26 cellular contexts compared by ENCODE assay signal in genomic region chr19:40989453-40989852, GRCh38. TPM values are rescaled to one million over a fixed set of nuclear protein-coding genes. Genes with fewer than 3 reads are reported as not detected.
DNase-seq lines count a peak whose midpoint lies in the region; ATAC-seq, FAIRE-seq and TF ChIP-seq lines count a peak whose summit lies in the region.
"Had no signal": no experiment of that assay in that cellular context is flagged by ENCODE, and none has a peak within 500 bp of the region (broad histone marks: within the 10 kb centered on the region; RNA-seq: fewer than 3 reads in every experiment).

No MANE protein-coding gene starts in this region.

- intact Hi-C loops in HepG2 (cut with micrococcal nuclease; ENCODE audit: unreplicated experiment) = no loop called here
- intact Hi-C loops in tibial artery (cut with DNase I; ENCODE audit: low total_unique reads) = no loop called here
- intact Hi-C loops in gastrocnemius medialis (cut with DNase I; ENCODE audit: low total_unique reads) = no loop called here

- H3K4me1 ChIP-seq in liver (ENCODE audit: control insufficient read depth in 4 of 4, insufficient read depth in 4 of 4, low read length in 3 of 4) (peaks cover 2 to 29% (median 17%) of the 10 kb centered on the region in 4 donors), HepG2 (ENCODE audit: insufficient read depth, low read length) (no peaks in the 10 kb centered on the region), tibial artery (no peaks in the 10 kb centered on the region), gastrocnemius medialis (no peaks in the 10 kb centered on the region)
- H3K4me1 ChIP-seq: BE2C; BLaER1 treated with 17β-estradiol and CSF1 and Interleukin-3, amounts not matched to agents 10 nM and 100 nM; HAP-1 had no signal

- H3K9me3 ChIP-seq in liver (ENCODE audit: control insufficient read depth in 4 of 4, low read length in 3 of 4) (no peaks in the 10 kb centered on the region), HepG2 (ENCODE audit: low read length) (no peaks in the 10 kb centered on the region), tibial artery (no peaks in the 10 kb centered on the region), gastrocnemius medialis (no peaks in the 10 kb centered on the region)
- H3K9me3 ChIP-seq: A549, BE2C, HAP-1 had no signal

- ATAC-seq in HepG2 = no peak
- peak; percentile 59 for ATAC-seq in left lobe of liver
- ATAC-seq in GM18502 (IDR thresholded peaks at IDR 0.05; ENCODE audit: poor library complexity, unreplicated experiment) = no peak
- ATAC-seq in gastrocnemius medialis = no peak
- ATAC-seq: GM12878, GM23338 had no signal

- H3K79me2 ChIP-seq in HepG2 (ENCODE audit: insufficient read depth, low read length) = no peaks in the 10 kb centered on the region

- TF ChIP-seq EP300 in HepG2 (IDR thresholded peaks at IDR 0.05; ENCODE audit: low read depth in 2 of 2, low read length in 2 of 2) (no peak), HepG2 (CRISPR knock-in tag; IDR thresholded peaks at IDR 0.05; ENCODE audit: borderline replicate concordance) (no peak)

- H3K27me3 ChIP-seq in liver (ENCODE audit: control insufficient read depth in 4 of 4, insufficient read depth in 4 of 4, low read length in 3 of 4) (no peaks in the 10 kb centered on the region), HepG2 (ENCODE audit: control insufficient read depth in 1 of 2, insufficient read depth in 2 of 2, low read length in 2 of 2) (peaks cover 3 to 4% of the 10 kb centered on the region in 2 experiments; a peak in 2 of 5 replicates), tibial artery (no peaks in the 10 kb centered on the region), gastrocnemius medialis (no peaks in the 10 kb centered on the region)
- H3K27me3 ChIP-seq: BLaER1 treated with 17β-estradiol and CSF1 and Interleukin-3, amounts not matched to agents 10 nM and 100 nM had no signal

- TF ChIP-seq POLR2A in HepG2 (IDR thresholded peaks at IDR 0.05; ENCODE audit: insufficient read depth in 1 of 2, low read depth in 2 of 2, low read length in 2 of 2) = no peak
- no peak for TF ChIP-seq POLR2A in gastrocnemius medialis (IDR thresholded peaks at IDR 0.05)

- no peak overlapping the region for H2AFZ ChIP-seq in HepG2 (ENCODE audit: low read length)
- H2AFZ ChIP-seq: GM23338 had no signal

- H3K36me3 ChIP-seq in liver (ENCODE audit: control insufficient read depth in 4 of 4, insufficient read depth in 3 of 4, low read depth in 1 of 4, low read length in 3 of 4) (peaks cover 0 to 2% (median 0%) of the 10 kb centered on the region in 4 donors), HepG2 (replicated peaks in 1 of 2; ENCODE audit: control insufficient read depth in 1 of 2, insufficient read depth in 2 of 2, low read length in 2 of 2) (no peaks in the 10 kb centered on the region), tibial artery (no peaks in the 10 kb centered on the region), gastrocnemius medialis (no peaks in the 10 kb centered on the region)
- H3K36me3 ChIP-seq: BE2C; BLaER1 treated with 17β-estradiol and CSF1 and Interleukin-3, amounts not matched to agents 10 nM and 100 nM; HAP-1 had no signal

- CTCF ChIA-PET in HepG2 (lab: Yijun Ruan, JAX; ENCODE audit: low intra/inter-chr PET ratio, low total read pairs) = no interaction called here

- TF ChIP-seq RAD21 in liver (IDR thresholded peaks at IDR 0.05) (peak; percentile 41 to 67), HepG2 (CRISPR knock-in tag; IDR thresholded peaks at IDR 0.05) (no peak)

- FAIRE-seq in HepG2 (lab: Jason Lieb, UNC) = no peak
- FAIRE-seq: D721Med, GM12878, GM18507, H54 had no signal

- 36% methylated on average over 7 of the region's 7 CpGs for WGBS in liver
- 0% methylated on average over 6 of the region's 7 CpGs for WGBS in HepG2 (ENCODE audit: low lambda C conversion rate)

- BruUV-seq in HepG2 (replicated peaks; lab: Mats Ljungman, UMichigan) = no TSS peak

- TF ChIP-seq CTCF in liver (IDR thresholded peaks at IDR 0.05; ENCODE audit: low read depth, low read length, missing input control) (no peak), HepG2 (CRISPR knock-in tag; IDR thresholded peaks at IDR 0.05) (no peak), tibial artery (IDR thresholded peaks at IDR 0.05) (no peak), gastrocnemius medialis (IDR thresholded peaks at IDR 0.05 in 4 of 5, conservative IDR thresholded peaks at IDR 0.05 in 1 of 5) (no peak)

- H3K9ac ChIP-seq in liver (ENCODE audit: low read depth in 1 of 2, low read length in 2 of 2) (no peak overlapping the region), HepG2 (ENCODE audit: insufficient read depth, low read depth, low read length) (no peak overlapping the region)
- H3K9ac ChIP-seq: BLaER1 treated with 17β-estradiol and CSF1 and Interleukin-3, amounts not matched to agents 10 nM and 100 nM had no signal

- H3K27ac ChIP-seq in liver (ENCODE audit: low read depth in 1 of 2, low read length in 2 of 2) (peak overlapping the region; percentile 80 to 94), HepG2 (ENCODE audit: extremely low read length, insufficient read depth, low read length) (no peak overlapping the region), tibial artery (no peak overlapping the region), gastrocnemius medialis (no peak overlapping the region)
- H3K27ac ChIP-seq: A549; BLaER1 treated with 17β-estradiol and CSF1 and Interleukin-3, amounts not matched to agents 10 nM and 100 nM had no signal

- peak overlapping the region in 1 of 3 donors; percentile 5 for H3K4me3 ChIP-seq in liver (ENCODE audit: low read depth in 1 of 3, low read length in 3 of 3)
- H3K4me3 ChIP-seq in HepG2 (replicated peaks in 1 of 3; ENCODE audit: insufficient read depth in 1 of 3, low read depth in 2 of 3, low read length in 3 of 3) = no peak overlapping the region
- H3K4me3 ChIP-seq in tibial artery = no peak overlapping the region
- no peak overlapping the region for H3K4me3 ChIP-seq in gastrocnemius medialis
- H3K4me3 ChIP-seq: A549; BLaER1 treated with 17β-estradiol and CSF1 and Interleukin-3, amounts not matched to agents 10 nM and 100 nM; GM12878; GM23338; HAP-1 had no signal

- DNase-seq in HepG2 (ENCODE audit: low spot score) (no peak), brain pericyte (ENCODE audit: low read depth, low spot score) (peak; percentile 7), left lobe of liver (ENCODE audit: low spot score) (peak; percentile 88), tibial artery (no peak), gastrocnemius medialis (no peak)
- DNase-seq: 8988T; ACHN; AML-193; BE2C; CD4-positive, alpha-beta T cell; CD8-positive, alpha-beta memory T cell; DMS 273 treated with DMSO at 0.1 percent for 48 hours; DMS79; EL; GDM1 had no signal

- in situ Hi-C loops in HepG2 (cut with HindIII; ENCODE audit: extremely low pct_ligation_motif_present, low pct_unique_long_range_greater_than_20kb) (no loop called here), gastrocnemius medialis (cut with MboI; ENCODE audit: low sequenced_read_pairs in 4 of 4) (no loop called here)

- POLR2A ChIA-PET in HepG2 (lab: Yijun Ruan, JAX) = no interaction called here

- no peak overlapping the region for H3K4me2 ChIP-seq in HepG2 (ENCODE audit: low read depth, low read length)
- H3K4me2 ChIP-seq: A549; BLaER1 treated with 17β-estradiol and CSF1 and Interleukin-3, amounts not matched to agents 10 nM and 100 nM; GM23338 had no signal

- H4K20me1 ChIP-seq in HepG2 (ENCODE audit: insufficient read depth, low read length) = no peaks in the 10 kb centered on the region
- H4K20me1 ChIP-seq: BLaER1 treated with 17β-estradiol and CSF1 and Interleukin-3, amounts not matched to agents 10 nM and 100 nM had no signal

TF ChIP-seq in liver, 16 proteins besides CTCF, POLR2A, EP300 and RAD21 (continues in another document):
- TF ChIP-seq FOXA1 (IDR thresholded peaks at IDR 0.05) (peak; percentile 64), HNF4G (IDR thresholded peaks at IDR 0.05) (peak; percentile 92), ATF3 (IDR thresholded peaks at IDR 0.05) (peak; percentile 95), EGR1 (IDR thresholded peaks at IDR 0.05; ENCODE audit: low read depth in 2 of 2) (peak; percentile 57 to 92)

TF ChIP-seq in HepG2, 621 proteins besides CTCF, POLR2A, EP300 and RAD21 (continues in another document):
- TF ChIP-seq ZNF766 (CRISPR knock-in tag; IDR thresholded peaks at IDR 0.05; ENCODE audit: borderline replicate concordance) = no peak
- TF ChIP-seq HDAC2 (CRISPR knock-in tag; IDR thresholded peaks at IDR 0.05) = no peak
- TF ChIP-seq RFX3 (CRISPR knock-in tag; IDR thresholded peaks at IDR 0.05) = no peak
- TF ChIP-seq PRMT3 (CRISPR knock-in tag; IDR thresholded peaks at IDR 0.05; ENCODE audit: borderline replicate concordance, low read depth) = no peak

RNA-seq across cellular contexts. Expression of gene CYP2B6, which starts 1.6 kb away (rescaled TPM):
- total RNA-seq in liver (10 to 100 TPM in 1 of 2 donors, not detected in 1; 13.0 TPM), HepG2 (2016; rRNA removed; fragmentation: Illumina TruSeq; extraction: Trizol) (not detected in 2 replicates), left lobe of liver (801 TPM), gastrocnemius medialis (not detected)
- polyA plus RNA-seq in liver (100 to 1,000 TPM in 1 of 2 donors, 10 to 100 TPM in 1; 16.6 to 751 TPM), HepG2 (2011; rRNA removed) (0.09 TPM in 2 replicates)
- total RNA-seq in HepG2 (2016; cell fraction: cytosol; rRNA removed; fragmentation: Illumina TruSeq; extraction: Trizol; ENCODE audit: low read depth) = not detected in 2 replicates
- total RNA-seq in HepG2 (2016; cell fraction: insoluble cytoplasmic fraction; rRNA removed; fragmentation: Illumina TruSeq; extraction: Trizol) = not detected in 2 replicates
- total RNA-seq in HepG2 (2016; cell fraction: membrane; rRNA removed; fragmentation: Illumina TruSeq; extraction: Trizol) = not detected in 2 replicates
- not detected in 2 replicates for total RNA-seq in HepG2 (2016; cell fraction: nucleus; rRNA removed; fragmentation: Illumina TruSeq; extraction: Trizol)
- 0.07 and 0.08 TPM in 2 replicates for polyA plus RNA-seq in HepG2 (2011; cell fraction: cytosol; rRNA removed)
- 0.10 and 0.12 TPM in 2 replicates for polyA plus RNA-seq in HepG2 (2011; cell fraction: nucleus; rRNA removed)
- not detected in 2 replicates for polyA plus RNA-seq in HepG2 (2012)
- not detected in 2 replicates for polyA plus RNA-seq in HepG2 (2016; cell fraction: cytosol; fragmentation: Illumina TruSeq; extraction: Trizol; ENCODE audit: low read depth)
- polyA plus RNA-seq in HepG2 (2016; cell fraction: insoluble cytoplasmic fraction; fragmentation: Illumina TruSeq; extraction: Trizol; ENCODE audit: low read depth) = not detected in 2 replicates
- not detected in 2 replicates for polyA plus RNA-seq in HepG2 (2016; cell fraction: membrane; fragmentation: Illumina TruSeq; extraction: Trizol; ENCODE audit: low read depth)
- not detected in 2 replicates for polyA plus RNA-seq in HepG2 (2016; cell fraction: nucleus; fragmentation: Illumina TruSeq; extraction: Trizol; ENCODE audit: insufficient read depth, low read depth)
- 0.26 TPM in 1 of 2 replicates, not detected in the other for polyA minus RNA-seq in HepG2 (2011; rRNA and poly(A)+ RNA removed; ENCODE audit: low replicate concordance)
- not detected in 2 replicates for polyA minus RNA-seq in HepG2 (2011; cell fraction: cytosol; rRNA and poly(A)+ RNA removed)
- polyA minus RNA-seq in HepG2 (2011; cell fraction: nucleus; rRNA and poly(A)+ RNA removed) = not detected in 2 replicates
- total RNA-seq: CD4-positive, alpha-beta T cell; CD8-positive, alpha-beta memory T cell had no signal
- polyA plus RNA-seq: A549; CD14-positive monocyte; CD8-positive, alpha-beta memory T cell had no signal

Comparison
In these comparisons a context has a peak if more than half of its experiments do, and no peak if none do; other contexts are left out.
1. H3K27ac ChIP-seq: peak in liver (2 of 2); none in HepG2 (single experiment), tibial artery (0 of 2) and gastrocnemius medialis (0 of 4).
2. DNase-seq: peak in brain pericyte (single experiment) and left lobe of liver (single experiment); none in HepG2 (single experiment), tibial artery (0 of 2) and gastrocnemius medialis (0 of 2).
3. RNA of gene CYP2B6, which starts 1.6 kb away (total RNA-seq): 801 TPM in left lobe of liver (single experiment); 13.0 TPM in liver, not detected in gastrocnemius medialis and not detected in HepG2; every median in the first group is over 10 times any median in the second.